In genomic region chr7:28684729-28685211, GRCh38 we compare ENCODE assay signal across 10 cellular contexts.
DNase-seq lines count a peak whose midpoint lies in the region; ATAC-seq and TF ChIP-seq lines count a peak whose summit lies in the region.
"Had no signal": no experiment of that assay in that cellular context is flagged by ENCODE, and none has a peak within 500 bp of the region (broad histone marks: within the 10 kb centered on the region; RNA-seq: fewer than 3 reads in every experiment).

No MANE protein-coding gene starts in this region.

- H3K36me3 ChIP-seq in esophagus muscularis mucosa (no peaks in the 10 kb centered on the region), skeletal muscle satellite cell (ENCODE audit: insufficient read depth, low read length) (no peaks in the 10 kb centered on the region), Peyer's patch (no peaks in the 10 kb centered on the region)

- H3K9me3 ChIP-seq in esophagus muscularis mucosa, result no peaks in the 10 kb centered on the region
- no peaks in the 10 kb centered on the region for H3K9me3 ChIP-seq in skeletal muscle satellite cell (replicated peaks; ENCODE audit: low read length)
- H3K9me3 ChIP-seq in Peyer's patch, result no peaks in the 10 kb centered on the region

- H3K4me3 Mint-ChIP-seq in progenitor cell of endocrine pancreas (ENCODE audit: low read depth), result no peak overlapping the region
- H3K4me3 Mint-ChIP-seq: activated CD4-positive, alpha-beta T cell treated with anti-CD3 and anti-CD28 coated beads, Interleukin-2, amount 10 ng/mL, durations not matched to agents 24 days and 14 days had no signal

- WGBS in esophagus muscularis mucosa, result 53% methylated on average over 5 of the region's 5 CpGs

- H3K36me3 Mint-ChIP-seq in progenitor cell of endocrine pancreas (ENCODE audit: insufficient read depth), result no peaks in the 10 kb centered on the region

- no peak overlapping the region for H3K27ac Mint-ChIP-seq in progenitor cell of endocrine pancreas
- H3K27ac Mint-ChIP-seq: activated CD4-positive, alpha-beta T cell treated with anti-CD3 and anti-CD28 coated beads, Interleukin-2, amount 10 ng/mL, durations not matched to agents 24 days and 14 days had no signal

- H3K4me2 ChIP-seq in skeletal muscle satellite cell (ENCODE audit: low read length), result peak overlapping the region; percentile 80

- no peaks in the 10 kb centered on the region for H3K9me3 Mint-ChIP-seq in progenitor cell of endocrine pancreas (ENCODE audit: low read depth)
- H3K9me3 Mint-ChIP-seq: activated CD4-positive, alpha-beta T cell treated with anti-CD3 and anti-CD28 coated beads, Interleukin-2, amount 10 ng/mL, durations not matched to agents 24 days and 14 days had no signal

- no peak for TF ChIP-seq CTCF in GM20000 (IDR thresholded peaks at IDR 0.05; ENCODE audit: extremely low read depth, missing control alignments)
- no peak for TF ChIP-seq CTCF in NB4 (IDR thresholded peaks at IDR 0.05; ENCODE audit: low read depth, low read length)
- TF ChIP-seq CTCF in esophagus muscularis mucosa (IDR thresholded peaks at IDR 0.05), result no peak
- TF ChIP-seq CTCF in progenitor cell of endocrine pancreas (IDR thresholded peaks at IDR 0.05; ENCODE audit: unreplicated experiment), result no peak
- no peak for TF ChIP-seq CTCF in Peyer's patch (IDR thresholded peaks at IDR 0.05)

- H3K4me1 ChIP-seq in esophagus muscularis mucosa, result peaks cover 33 to 52% (median 46%) of the 10 kb centered on the region in 4 donors
- H3K4me1 ChIP-seq in skeletal muscle satellite cell (ENCODE audit: control insufficient read depth, insufficient read depth, low read length), result peaks cover 25% of the 10 kb centered on the region
- H3K4me1 ChIP-seq in Peyer's patch, result no peaks in the 10 kb centered on the region

- H3K27me3 ChIP-seq in esophagus muscularis mucosa (no peaks in the 10 kb centered on the region), skeletal muscle satellite cell (ENCODE audit: control insufficient read depth, insufficient read depth, low read length) (no peaks in the 10 kb centered on the region), Peyer's patch (no peaks in the 10 kb centered on the region)

- no peak for TF ChIP-seq EP300 in esophagus muscularis mucosa (IDR thresholded peaks at IDR 0.05)

- H3K4me1 Mint-ChIP-seq in progenitor cell of endocrine pancreas (ENCODE audit: low read depth), result peaks cover 5% of the 10 kb centered on the region
- H3K4me1 Mint-ChIP-seq: activated CD4-positive, alpha-beta T cell treated with anti-CD3 and anti-CD28 coated beads, Interleukin-2, amount 10 ng/mL, durations not matched to agents 24 days and 14 days had no signal

- intact Hi-C loops in esophagus muscularis mucosa (cut with DNase I), result loop anchor here (5.0 kb wide), 3 partner anchors 52 to 277 kb away; no protein-coding TSS in a partner anchor

- peaks cover 29% of the 10 kb centered on the region for H3K27me3 Mint-ChIP-seq in progenitor cell of endocrine pancreas

- DNase-seq in GM20000 (ENCODE audit: low spot score), result peak; percentile 37
- peak; percentile 43 for DNase-seq in NB4 (ENCODE audit: low read depth)
- DNase-seq in esophagus muscularis mucosa (ENCODE audit: extremely low spot score), result no peak
- no peak for DNase-seq in progenitor cell of endocrine pancreas (ENCODE audit: low spot score, unreplicated experiment)
- no peak for DNase-seq in Peyer's patch
- DNase-seq: activated CD4-positive, alpha-beta T cell treated with anti-CD3 and anti-CD28 coated beads, Interleukin-2, amount 10 ng/mL, durations not matched to agents 24 days and 14 days; DMS79 treated with DMSO at 0.1 percent for 48 hours had no signal

- no peak overlapping the region for H3K9ac ChIP-seq in skeletal muscle satellite cell (ENCODE audit: low read depth, low read length)

- ATAC-seq in GM19035 (IDR thresholded peaks at IDR 0.05; ENCODE audit: unreplicated experiment) (no peak), HG03460 (IDR thresholded peaks at IDR 0.05; ENCODE audit: unreplicated experiment) (no peak)

- H3K27ac ChIP-seq in esophagus muscularis mucosa (replicated peaks in 1 of 4), result peak overlapping the region; percentile 79 to 93 (median 86)
- H3K27ac ChIP-seq in Peyer's patch, result peak overlapping the region in 2 of 4 donors; percentile 39 to 80

- TF ChIP-seq POLR2A in NB4 (IDR thresholded peaks at IDR 0.05; ENCODE audit: extremely low read depth, insufficient read length) (no peak), esophagus muscularis mucosa (IDR thresholded peaks at IDR 0.05; ENCODE audit: low read depth) (no peak), Peyer's patch (IDR thresholded peaks at IDR 0.05) (no peak)

- H3K4me3 ChIP-seq in NB4 (ENCODE audit: low read depth, low read length) (no peak overlapping the region), esophagus muscularis mucosa (peak overlapping the region in 2 of 4 donors; percentile 46 to 58), skeletal muscle satellite cell (ENCODE audit: low read length) (no peak overlapping the region), Peyer's patch (peak overlapping the region in 1 of 4 donors; percentile 21)

Comparison
In these comparisons a context has a peak if more than half of its experiments do, and no peak if none do; other contexts are left out.
1. DNase-seq: peak in GM20000 (single experiment) and NB4 (single experiment); none in esophagus muscularis mucosa (single experiment), progenitor cell of endocrine pancreas (single experiment) and Peyer's patch (0 of 3).